Comparison of ENCODE assay signal across 9 cellular contexts in genomic region chr12:85224339-85224738, GRCh38. TPM values are rescaled to one million over a fixed set of nuclear protein-coding genes. Genes with fewer than 3 reads are reported as not detected.
"Had no signal": no experiment of that assay in that cellular context is flagged by ENCODE, and none has a peak within 500 bp of the region (broad histone marks: within the 10 kb centered on the region; RNA-seq: fewer than 3 reads in every experiment).

No MANE protein-coding gene starts in this region.

RNA-seq across cellular contexts. Expression of gene ALX1, which starts 55.7 kb away (rescaled TPM):
- total RNA-seq: OCI-LY7, PC-3, PC-9, Peyer's patch, Right ventricle myocardium inferior, Right ventricle myocardium superior, SJSA1, T-cell had no signal
- polyA plus RNA-seq: SK-N-SH had no signal
